ENCODE assay signal across 10 cellular contexts in genomic region chr10:99854860-99855259, GRCh38.
A peak's percentile ranks its signal among the peaks of the same experiment; 100 is the strongest.
DNase-seq lines count a peak whose midpoint lies in the region; ATAC-seq, FAIRE-seq and TF ChIP-seq lines count a peak whose summit lies in the region.
"Had no signal": no experiment of that assay in that cellular context is flagged by ENCODE, and none has a peak within 500 bp of the region (broad histone marks: within the 10 kb centered on the region; RNA-seq: fewer than 3 reads in every experiment).

No MANE protein-coding gene starts in this region.

- TF ChIP-seq RAD21 in K562 (CRISPR knock-in tag; conservative IDR thresholded peaks at IDR 0.05 in 1 of 2, IDR thresholded peaks at IDR 0.05 in 1 of 2), result peak; percentile 24 to 60; a peak in 2 of 4 replicates

- BruUV-seq in K562 (replicated peaks; lab: Mats Ljungman, UMichigan), result no TSS peak

- H3K4me3 Mint-ChIP-seq in natural killer cell, result no peak overlapping the region

- no peaks in the 10 kb centered on the region for H3K4me1 ChIP-seq in Loucy (ENCODE audit: insufficient read depth, low read length, poor library complexity, severe bottlenecking)
- H3K4me1 ChIP-seq in K562 (replicated peaks in 1 of 2; ENCODE audit: control insufficient read depth in 2 of 2, insufficient read depth in 2 of 2, low read length in 2 of 2), result no peaks in the 10 kb centered on the region
- peaks cover 0 to 2% (median 0%) of the 10 kb centered on the region in 4 donors for H3K4me1 ChIP-seq in right lobe of liver

- H3K9me3 ChIP-seq in Loucy (ENCODE audit: insufficient read depth, low read depth, low read length) (no peaks in the 10 kb centered on the region), K562 (replicated peaks; ENCODE audit: control insufficient read depth, insufficient read depth, low read depth, low read length) (no peaks in the 10 kb centered on the region), right lobe of liver (no peaks in the 10 kb centered on the region)

- H3K79me2 ChIP-seq in Loucy (ENCODE audit: insufficient read depth, low read length) (no peaks in the 10 kb centered on the region), K562 (ENCODE audit: control insufficient read depth, insufficient read depth, low read length) (no peaks in the 10 kb centered on the region)

- no peak for TF ChIP-seq EP300 in K562 (IDR thresholded peaks at IDR 0.05; ENCODE audit: low read length)

- POLR2A ChIA-PET in K562 (lab: Yijun Ruan, JAX), result no interaction called here

- WGBS in K562 (ENCODE audit: insufficient coverage, low coverage, missing lambda C conversion rate), result 4% methylated on average over 6 of the region's 6 CpGs
- WGBS in right lobe of liver (ENCODE audit: insufficient coverage, low coverage, low lambda C conversion rate, missing lambda C conversion rate), result 26% methylated on average over 6 of the region's 6 CpGs

- TF ChIP-seq POLR2A in K562 (conservative IDR thresholded peaks at IDR 0.05) (no peak), right lobe of liver (IDR thresholded peaks at IDR 0.05) (no peak)

- H3K9me3 Mint-ChIP-seq in natural killer cell, result no peaks in the 10 kb centered on the region

- no peaks in the 10 kb centered on the region for H3K36me3 Mint-ChIP-seq in natural killer cell

- no peak overlapping the region for H3K27ac ChIP-seq in K562 (ENCODE audit: extremely low read depth, low read depth, low read length)
- H3K27ac ChIP-seq in right lobe of liver, result no peak overlapping the region

- H3K4me1 Mint-ChIP-seq in natural killer cell, result no peaks in the 10 kb centered on the region

- H3K4me2 ChIP-seq in Loucy (ENCODE audit: low read depth, low read length, poor library complexity, severe bottlenecking) (no peak overlapping the region), K562 (ENCODE audit: insufficient read depth, low read length) (no peak overlapping the region)

- no peaks in the 10 kb centered on the region for H3K9me2 ChIP-seq in Loucy (replicated peaks; ENCODE audit: low read depth, low read length)

- CTCF ChIA-PET in K562 (lab: Yijun Ruan, JAX; ENCODE audit: low intra/inter-chr PET ratio), result interaction anchor here (1.3 kb wide), 1 partner anchor 191 kb away, joined by 7 read pairs; no protein-coding TSS in a partner anchor

- H3K9me1 ChIP-seq in K562 (ENCODE audit: control insufficient read depth, insufficient read depth, low read length), result no peaks in the 10 kb centered on the region

- H3K27me3 ChIP-seq in Loucy (ENCODE audit: insufficient read depth, low read length, poor library complexity, severe bottlenecking), result no peaks in the 10 kb centered on the region
- peaks cover 16 to 24% of the 10 kb centered on the region in 2 experiments; a peak in 4 of 5 replicates for H3K27me3 ChIP-seq in K562 (ENCODE audit: control insufficient read depth in 2 of 2, insufficient read depth in 2 of 2, low read length in 2 of 2)
- no peaks in the 10 kb centered on the region for H3K27me3 ChIP-seq in right lobe of liver

- no peak for ATAC-seq in K562
- ATAC-seq in right lobe of liver, result peak; percentile 63 to 82 (median 66)
- ATAC-seq in GM21576 (IDR thresholded peaks at IDR 0.05; ENCODE audit: unreplicated experiment), result no peak
- ATAC-seq in natural killer cell, result no peak
- ATAC-seq in HG03354 (IDR thresholded peaks at IDR 0.05; ENCODE audit: poor library complexity, severe bottlenecking, unreplicated experiment), result no peak

- TF ChIP-seq CTCF in AG10803 (conservative IDR thresholded peaks at IDR 0.05; ENCODE audit: low read length) (peak; percentile 85), Loucy (conservative IDR thresholded peaks at IDR 0.05; ENCODE audit: low read length) (peak; percentile 55), K562 (IDR thresholded peaks at IDR 0.05 in 2 of 3, conservative IDR thresholded peaks at IDR 0.05 in 1 of 3; ENCODE audit: insufficient read depth in 2 of 3, low read depth in 1 of 3, low read length in 3 of 3) (peak; percentile 39 to 49 (median 49)), right lobe of liver (IDR thresholded peaks at IDR 0.05) (peak; percentile 26 to 48 (median 34)), natural killer cell (IDR thresholded peaks at IDR 0.05) (no peak), GM13977 (IDR thresholded peaks at IDR 0.05; ENCODE audit: extremely low read depth, insufficient read depth, missing control alignments) (no peak)

- H3K36me3 ChIP-seq in Loucy (ENCODE audit: insufficient read depth, low read length) (no peaks in the 10 kb centered on the region), K562 (ENCODE audit: control insufficient read depth, insufficient read depth, low read length) (no peaks in the 10 kb centered on the region), right lobe of liver (peaks cover 0 to 31% (median 14%) of the 10 kb centered on the region in 4 donors)

- intact Hi-C loops in K562 (cut with micrococcal nuclease) (no loop called here), right lobe of liver (cut with DNase I) (no loop called here), natural killer cell (cut with micrococcal nuclease) (no loop called here)

- peaks cover 0 to 4% of the 10 kb centered on the region in 2 donors for H3K27me3 Mint-ChIP-seq in natural killer cell (ENCODE audit: low read depth in 2 of 2)

- peak; percentile 52 for FAIRE-seq in K562 (lab: Jason Lieb, UNC)
- FAIRE-seq: endometrium, GM18507 had no signal

- H3K27ac Mint-ChIP-seq in natural killer cell, result no peak overlapping the region

- H3K4me3 ChIP-seq in AG10803 (ENCODE audit: low read length) (no peak overlapping the region), Loucy (ENCODE audit: low read length, poor library complexity, severe bottlenecking) (no peak overlapping the region), K562 (no peak overlapping the region), right lobe of liver (no peak overlapping the region)

- H2AFZ ChIP-seq in Loucy (ENCODE audit: low read length) (no peak overlapping the region), K562 (ENCODE audit: low read depth, low read length) (no peak overlapping the region)

- H4K20me1 ChIP-seq in Loucy (ENCODE audit: insufficient read depth, low read length, poor library complexity, severe bottlenecking) (no peaks in the 10 kb centered on the region), K562 (replicated peaks; ENCODE audit: control insufficient read depth, insufficient read depth, low read length) (no peaks in the 10 kb centered on the region)

- in situ Hi-C loops in K562 (cut with MboI) (no loop called here), GM13977 (cut with MboI; ENCODE audit: low pct_unique_long_range_greater_than_20kb, low sequenced_read_pairs, unreplicated experiment) (no loop called here)

- H3K9ac ChIP-seq in Loucy (ENCODE audit: low read depth, low read length, poor library complexity, severe bottlenecking) (no peak overlapping the region), K562 (ENCODE audit: insufficient read depth in 1 of 2, low read depth in 2 of 2, low read length in 2 of 2) (no peak overlapping the region)

- H3F3A ChIP-seq in Loucy (ENCODE audit: low read depth), result no peaks in the 10 kb centered on the region

- DNase-seq in AG10803 (ENCODE audit: low read depth) (peak; percentile 85), K562 (ENCODE audit: extremely low read depth in 1 of 4, low spot score in 3 of 4) (peak in 2 of 4 experiments; percentile 16 to 24), right lobe of liver (no peak), natural killer cell (no peak), GM13977 (ENCODE audit: low spot score) (no peak)

TF ChIP-seq in K562, 482 proteins besides CTCF, POLR2A, EP300 and RAD21:
- TF ChIP-seq BHLHE40 (IDR thresholded peaks at IDR 0.05; ENCODE audit: low read length) (peak; percentile 45), STAG1 (CRISPR knock-in tag; IDR thresholded peaks at IDR 0.05; ENCODE audit: borderline replicate concordance) (peak; percentile 11; the same call in 1 of the 2 replicates), ASH1L (IDR thresholded peaks at IDR 0.05; ENCODE audit: borderline replicate concordance, low read depth, partially characterized antibody) (no peak), MYC (IDR thresholded peaks at IDR 0.05; ENCODE audit: low read depth, low read length) (0 out of 2 replicates have a peak, but pooled peaks have one; percentile 25), MYC (CRISPR knock-in tag; IDR thresholded peaks at IDR 0.05; ENCODE audit: borderline replicate concordance, low read depth) (no peak)

Comparison
In these comparisons a context has a peak if more than half of its experiments do, and no peak if none do; other contexts are left out.
1. CTCF ChIP-seq: peak in AG10803 (single experiment), Loucy (single experiment), K562 (3 of 3) and right lobe of liver (4 of 4); none in natural killer cell (single experiment) and GM13977 (single experiment).
2. ATAC-seq: peak in right lobe of liver (4 of 4); none in K562 (single experiment), GM21576 (single experiment), natural killer cell (0 of 3) and HG03354 (single experiment).